ENCODE assay signal across 14 cellular contexts in genomic region chr17:41061969-41062368, GRCh38. TPM values are rescaled to one million over a fixed set of nuclear protein-coding genes. Genes with fewer than 3 reads are reported as not detected.
A peak's percentile ranks its signal among the peaks of the same experiment; 100 is the strongest.
DNase-seq lines count a peak whose midpoint lies in the region; ATAC-seq and TF ChIP-seq lines count a peak whose summit lies in the region.
"Had no signal": no experiment of that assay in that cellular context is flagged by ENCODE, and none has a peak within 500 bp of the region (broad histone marks: within the 10 kb centered on the region; RNA-seq: fewer than 3 reads in every experiment).

No MANE protein-coding gene starts in this region.

- H4K20me1 ChIP-seq in SK-N-SH (ENCODE audit: insufficient read depth), result no peaks in the 10 kb centered on the region

- TF ChIP-seq CTCF in SK-N-SH (IDR thresholded peaks at IDR 0.05), result peak; percentile 30
- TF ChIP-seq CTCF in kidney epithelial cell (IDR thresholded peaks at IDR 0.05; ENCODE audit: insufficient read depth, low read length, poor library complexity, severe bottlenecking), result no peak

- H3K79me2 ChIP-seq in SK-N-SH (ENCODE audit: insufficient read depth), result no peaks in the 10 kb centered on the region

- H3K4me3 ChIP-seq in SK-N-SH (ENCODE audit: low read depth in 2 of 2, low read length in 1 of 2), result no peak overlapping the region
- H3K4me3 ChIP-seq in kidney epithelial cell (ENCODE audit: low read depth, low read length), result no peak overlapping the region
- H3K4me3 ChIP-seq: GM23338 had no signal

- peaks cover 0 to 22% of the 10 kb centered on the region in 2 experiments; a peak in 2 of 4 replicates for H3K4me1 ChIP-seq in SK-N-SH (ENCODE audit: control insufficient read depth in 1 of 2, insufficient read depth in 2 of 2, low read depth in 1 of 2, low read length in 1 of 2)

- no peak overlapping the region for H2AFZ ChIP-seq in SK-N-SH (ENCODE audit: low read depth)
- H2AFZ ChIP-seq: GM23338 had no signal

- peak in 1 of 2 experiments; percentile 49; a peak in 1 of 4 replicates for TF ChIP-seq EP300 in SK-N-SH (IDR thresholded peaks at IDR 0.05; ENCODE audit: borderline replicate concordance in 1 of 2, low read depth in 1 of 2, low read length in 1 of 2)

- POLR2A ChIA-PET in SK-N-SH (lab: Yijun Ruan, JAX), result no interaction called here

- H3K4me2 ChIP-seq in SK-N-SH, result no peak overlapping the region
- H3K4me2 ChIP-seq: GM23338 had no signal

- H3K9ac ChIP-seq in SK-N-SH, result no peak overlapping the region

- H3K27ac ChIP-seq in SK-N-SH (ENCODE audit: low read depth in 2 of 2, low read length in 1 of 2), result peak overlapping the region; percentile 60 to 62; a peak in 3 of 4 replicates

- no peak for ATAC-seq in GM18502 (IDR thresholded peaks at IDR 0.05; ENCODE audit: poor library complexity, unreplicated experiment)
- ATAC-seq: GM23338 had no signal

- WGBS in SK-N-SH (ENCODE audit: low lambda C conversion rate), result 50% methylated on average over 1 of the region's 1 CpG

- peaks cover 30% of the 10 kb centered on the region for H3F3A ChIP-seq in SK-N-SH (replicated peaks; ENCODE audit: insufficient read depth)

- CTCF ChIA-PET in SK-N-SH (lab: Yijun Ruan, JAX), result no interaction called here

- in situ Hi-C loops in KBM-7 (cut with MboI; ENCODE audit: low pct_unique_long_range_greater_than_20kb, low sequenced_read_pairs), result no loop called here

- H3K9me2 ChIP-seq in SK-N-SH, result no peaks in the 10 kb centered on the region

- no peaks in the 10 kb centered on the region for H3K9me3 ChIP-seq in SK-N-SH

- H3K27me3 ChIP-seq in SK-N-SH (ENCODE audit: insufficient read depth) (no peaks in the 10 kb centered on the region), kidney epithelial cell (ENCODE audit: control insufficient read depth, insufficient read depth, low read length) (no peaks in the 10 kb centered on the region)

- H3K36me3 ChIP-seq in SK-N-SH (replicated peaks in 1 of 2; ENCODE audit: control insufficient read depth in 1 of 2, insufficient read depth in 2 of 2, low read length in 1 of 2) (no peaks in the 10 kb centered on the region), kidney epithelial cell (ENCODE audit: control insufficient read depth, insufficient read depth, low read length) (no peaks in the 10 kb centered on the region)

- peak; percentile 70 for DNase-seq in AG20443 (ENCODE audit: low spot score)
- no peak for DNase-seq in SK-N-SH
- peak; percentile 91 for DNase-seq in kidney epithelial cell (ENCODE audit: low read depth)
- no peak for DNase-seq in KBM-7
- no peak for DNase-seq in activated CD4-positive, alpha-beta T cell treated with anti-CD3 and anti-CD28 coated beads, Interleukin-2, amount 50 U/mL, for 4 hours
- DNase-seq: activated CD4-positive, alpha-beta T cell treated with anti-CD3 and anti-CD28 coated beads for 4 hours; CD4-positive, alpha-beta memory T cell; glutamatergic neuron; naive B cell; NCI-H146 had no signal

- no peak for TF ChIP-seq RAD21 in SK-N-SH (IDR thresholded peaks at IDR 0.05; ENCODE audit: low read length)

TF ChIP-seq in SK-N-SH, 30 proteins besides CTCF, POLR2A, EP300 and RAD21:
- TF ChIP-seq TCF12 (IDR thresholded peaks at IDR 0.05), result peak; percentile 64
- TF ChIP-seq MAX (IDR thresholded peaks at IDR 0.05; ENCODE audit: low read depth), result peak; percentile 97
- TF ChIP-seq USF1 (IDR thresholded peaks at IDR 0.05; ENCODE audit: borderline replicate concordance, low read depth), result no peak
- no peak for TF ChIP-seq NRF1 (IDR thresholded peaks at IDR 0.05; ENCODE audit: low read depth, low read length)
- TF ChIP-seq JUND (IDR thresholded peaks at IDR 0.05), result peak; percentile 60
- peak; percentile 68; the same call in 1 of the 2 replicates for TF ChIP-seq FOSL2 (IDR thresholded peaks at IDR 0.05; ENCODE audit: borderline replicate concordance, low read depth)
- TF ChIP-seq TEAD4 (IDR thresholded peaks at IDR 0.05; ENCODE audit: borderline replicate concordance, insufficient read depth), result 0 out of 2 replicates have a peak, but pooled peaks have one; percentile 47
- no peak for TF ChIP-seq SIN3A (IDR thresholded peaks at IDR 0.05; ENCODE audit: borderline replicate concordance, low read depth, low read length)

RNA-seq across cellular contexts. Expression of gene KRTAP2-3, which starts 2.1 kb away (rescaled TPM):
- 0.36 and 0.39 TPM in 2 replicates for polyA plus RNA-seq in SK-N-SH (2012; rRNA removed)
- 0.32 and 0.93 TPM in 2 replicates for polyA plus RNA-seq in SK-N-SH (2012; cell fraction: cytosol; rRNA removed)
- 0.56 and 0.83 TPM in 2 replicates for polyA plus RNA-seq in SK-N-SH (2012; cell fraction: nucleus; rRNA removed)
- total RNA-seq in kidney epithelial cell, result 4.3 and 5.2 TPM in 2 replicates
- total RNA-seq: CD4-positive, alpha-beta memory T cell; GM23338; urinary bladder had no signal
- polyA plus RNA-seq: adipose tissue; CD4-positive, alpha-beta memory T cell; GM23338; urinary bladder had no signal

RNA-seq across cellular contexts. Expression of gene KRTAP2-4, which starts 3.7 kb away (rescaled TPM):
- not detected in 2 replicates for polyA plus RNA-seq in SK-N-SH (2012; rRNA removed)
- polyA plus RNA-seq in SK-N-SH (2012; cell fraction: cytosol; rRNA removed), result not detected in 2 replicates
- polyA plus RNA-seq in SK-N-SH (2012; cell fraction: nucleus; rRNA removed), result not detected in 2 replicates
- total RNA-seq in kidney epithelial cell, result not detected in 2 replicates
- total RNA-seq: CD4-positive, alpha-beta memory T cell; GM23338; urinary bladder had no signal
- polyA plus RNA-seq: adipose tissue; CD4-positive, alpha-beta memory T cell; GM23338; urinary bladder had no signal

RNA-seq across cellular contexts. Expression of gene KRTAP2-2, which starts 6.9 kb away (rescaled TPM):
- not detected in 2 replicates for polyA plus RNA-seq in SK-N-SH (2012; rRNA removed)
- polyA plus RNA-seq in SK-N-SH (2012; cell fraction: cytosol; rRNA removed), result not detected in 2 replicates
- not detected in 2 replicates for polyA plus RNA-seq in SK-N-SH (2012; cell fraction: nucleus; rRNA removed)
- not detected in 2 replicates for total RNA-seq in kidney epithelial cell
- total RNA-seq: CD4-positive, alpha-beta memory T cell; GM23338; urinary bladder had no signal
- polyA plus RNA-seq: adipose tissue; CD4-positive, alpha-beta memory T cell; GM23338; urinary bladder had no signal

RNA-seq across cellular contexts. Expression of gene KRTAP2-1, which starts 14.9 kb away (rescaled TPM):
- polyA plus RNA-seq in SK-N-SH (2012; rRNA removed), result not detected in 2 replicates
- not detected in 2 replicates for polyA plus RNA-seq in SK-N-SH (2012; cell fraction: cytosol; rRNA removed)
- polyA plus RNA-seq in SK-N-SH (2012; cell fraction: nucleus; rRNA removed), result not detected in 2 replicates
- not detected in 2 replicates for total RNA-seq in kidney epithelial cell
- total RNA-seq: CD4-positive, alpha-beta memory T cell; GM23338; urinary bladder had no signal
- polyA plus RNA-seq: adipose tissue; CD4-positive, alpha-beta memory T cell; GM23338; urinary bladder had no signal

RNA-seq across cellular contexts. Expression of gene KRTAP1-1, which starts 20.7 kb away (rescaled TPM):
- polyA plus RNA-seq in SK-N-SH (2012; rRNA removed), result not detected in 2 replicates
- polyA plus RNA-seq in SK-N-SH (2012; cell fraction: cytosol; rRNA removed), result 0.04 TPM in 1 of 2 replicates, not detected in the other
- not detected in 2 replicates for polyA plus RNA-seq in SK-N-SH (2012; cell fraction: nucleus; rRNA removed)
- total RNA-seq in kidney epithelial cell, result not detected in 2 replicates
- total RNA-seq: CD4-positive, alpha-beta memory T cell; GM23338; urinary bladder had no signal
- polyA plus RNA-seq: adipose tissue; CD4-positive, alpha-beta memory T cell; GM23338; urinary bladder had no signal

Comparison
In these comparisons a context has a peak if more than half of its experiments do, and no peak if none do; other contexts are left out.
1. DNase-seq: peak in AG20443 (single experiment) and kidney epithelial cell (single experiment); none in SK-N-SH (single experiment), KBM-7 (single experiment) and activated CD4-positive, alpha-beta T cell treated with anti-CD3 and anti-CD28 coated beads, Interleukin-2, amount 50 U/mL, for 4 hours (0 of 2).